9 cellular contexts compared by ENCODE assay signal in genomic region chr17:31495049-31495885, GRCh38.
A peak's percentile ranks its signal among the peaks of the same experiment; 100 is the strongest.
DNase-seq lines count a peak whose midpoint lies in the region; ATAC-seq and TF ChIP-seq lines count a peak whose summit lies in the region.
"Had no signal": no experiment of that assay in that cellular context is flagged by ENCODE, and none has a peak within 500 bp of the region (broad histone marks: within the 10 kb centered on the region; RNA-seq: fewer than 3 reads in every experiment).

No MANE protein-coding gene starts in this region.

- no peaks in the 10 kb centered on the region for H3K9me2 ChIP-seq in PC-9 (ENCODE audit: insufficient read depth)

- H3K9me3 ChIP-seq in PC-9 (ENCODE audit: insufficient read depth, low read depth) (no peaks in the 10 kb centered on the region), upper lobe of right lung (no peaks in the 10 kb centered on the region), HAP-1 (no peaks in the 10 kb centered on the region)

- H3K27me3 ChIP-seq in PC-9 (ENCODE audit: insufficient read depth, low read depth) = no peaks in the 10 kb centered on the region
- H3K27me3 ChIP-seq in upper lobe of right lung = no peaks in the 10 kb centered on the region
- no peaks in the 10 kb centered on the region for H3K27me3 ChIP-seq in HAP-1 (ENCODE audit: low read depth)

- peak overlapping the region; percentile 54 for H3K4me3 Mint-ChIP-seq in activated naive CD4-positive, alpha-beta T cell treated with anti-CD3 and anti-CD28 coated beads, Interleukin-2, amount 50 U/mL, for 24 hours

- H3K79me2 ChIP-seq in PC-9 (ENCODE audit: low read depth) = peaks cover 75% of the 10 kb centered on the region

- no peaks in the 10 kb centered on the region for H3K9me3 Mint-ChIP-seq in activated naive CD4-positive, alpha-beta T cell treated with anti-CD3 and anti-CD28 coated beads, Interleukin-2, amount 50 U/mL, for 24 hours

- no TSS peak for BruUV-seq in PC-9 (replicated peaks; lab: Mats Ljungman, UMichigan)

- DNase-seq in activated naive CD4-positive, alpha-beta T cell treated with anti-CD3 and anti-CD28 coated beads, Interleukin-2, amount 50 U/mL, for 16 hours = no peak
- DNase-seq in PC-9 (peak; percentile 90 to 91), left ventricle myocardium superior (peak; percentile 63), upper lobe of right lung (no peak), HAP-1 (ENCODE audit: low spot score in 2 of 2) (no peak)
- DNase-seq: NCI-H510A treated with DMSO at 0.1 percent for 48 hours had no signal

- in situ Hi-C loops in HAP-1 (cut with MboI; ENCODE audit: low sequenced_read_pairs) = no loop called here

- peaks cover 2% of the 10 kb centered on the region for H3K36me3 Mint-ChIP-seq in activated naive CD4-positive, alpha-beta T cell treated with anti-CD3 and anti-CD28 coated beads, Interleukin-2, amount 50 U/mL, for 24 hours

- TF ChIP-seq CTCF in PC-9 (conservative IDR thresholded peaks at IDR 0.05) (no peak), upper lobe of right lung (IDR thresholded peaks at IDR 0.05) (no peak)

- peaks cover 79% of the 10 kb centered on the region for H3K4me1 ChIP-seq in PC-9 (replicated peaks; ENCODE audit: insufficient read depth)
- peaks cover 37% of the 10 kb centered on the region for H3K4me1 ChIP-seq in upper lobe of right lung
- H3K4me1 ChIP-seq in HAP-1 = no peaks in the 10 kb centered on the region

- no peaks in the 10 kb centered on the region for H3K27me3 Mint-ChIP-seq in activated naive CD4-positive, alpha-beta T cell treated with anti-CD3 and anti-CD28 coated beads, Interleukin-2, amount 50 U/mL, for 24 hours

- H3K4me3 ChIP-seq in PC-9 (no peak overlapping the region; the same call in 1 of the 2 replicates), upper lobe of right lung (no peak overlapping the region), HAP-1 (no peak overlapping the region)

- CTCF ChIA-PET in PC-9 (lab: Charles Lee) = interaction anchor here (0.7 kb wide), 1 partner anchor 66 kb away, joined by 12 read pairs; no protein-coding TSS in a partner anchor

- H3K4me1 Mint-ChIP-seq in activated naive CD4-positive, alpha-beta T cell treated with anti-CD3 and anti-CD28 coated beads, Interleukin-2, amount 50 U/mL, for 24 hours = peaks cover 96% of the 10 kb centered on the region

- POLR2A ChIA-PET in PC-9 (lab: Charles Lee; ENCODE audit: unreplicated experiment) = interaction anchor here (0.6 to 0.7 kb wide), 2 partner anchors 100 to 305 kb away, joined by 3 to 36 read pairs; no protein-coding TSS in a partner anchor

- no peaks in the 10 kb centered on the region for H4K20me1 ChIP-seq in PC-9 (ENCODE audit: insufficient read depth)

- no peaks in the 10 kb centered on the region for H3K36me3 ChIP-seq in PC-9 (ENCODE audit: low read depth)
- H3K36me3 ChIP-seq in upper lobe of right lung = no peaks in the 10 kb centered on the region
- no peaks in the 10 kb centered on the region for H3K36me3 ChIP-seq in HAP-1 (replicated peaks)

- H3K27ac Mint-ChIP-seq in activated naive CD4-positive, alpha-beta T cell treated with anti-CD3 and anti-CD28 coated beads, Interleukin-2, amount 50 U/mL, for 24 hours = peak overlapping the region; percentile 91

- intact Hi-C loops in PC-9 (cut with micrococcal nuclease; ENCODE audit: unreplicated experiment) = loop anchor here (2.0 kb wide), 1 partner anchor 46 kb away; no protein-coding TSS in a partner anchor
- intact Hi-C loops in left ventricle myocardium superior (cut with micrococcal nuclease) = no loop called here
- intact Hi-C loops in upper lobe of right lung (cut with DNase I) = no loop called here

- H3F3A ChIP-seq in PC-9 (ENCODE audit: insufficient read depth, low read depth) = peaks cover 50% of the 10 kb centered on the region

- peak; percentile 77 for ATAC-seq in left ventricle myocardium superior
- ATAC-seq in upper lobe of right lung = no peak
- no peak for ATAC-seq in HG03045 (IDR thresholded peaks at IDR 0.05; ENCODE audit: unreplicated experiment)
- ATAC-seq in HG03460 (IDR thresholded peaks at IDR 0.05; ENCODE audit: unreplicated experiment) = no peak

- H3K27ac ChIP-seq in PC-9 (peak overlapping the region; percentile 79), upper lobe of right lung (peak overlapping the region; percentile 68)

- peak overlapping the region; percentile 51 for H3K4me2 ChIP-seq in PC-9

- no peak overlapping the region for H2AFZ ChIP-seq in PC-9

Comparison
In these comparisons a context has a peak if more than half of its experiments do, and no peak if none do; other contexts are left out.
1. DNase-seq: peak in PC-9 (2 of 2) and left ventricle myocardium superior (single experiment); none in activated naive CD4-positive, alpha-beta T cell treated with anti-CD3 and anti-CD28 coated beads, Interleukin-2, amount 50 U/mL, for 16 hours (single experiment), upper lobe of right lung (single experiment) and HAP-1 (0 of 2).